In the genomic region with DNA sequence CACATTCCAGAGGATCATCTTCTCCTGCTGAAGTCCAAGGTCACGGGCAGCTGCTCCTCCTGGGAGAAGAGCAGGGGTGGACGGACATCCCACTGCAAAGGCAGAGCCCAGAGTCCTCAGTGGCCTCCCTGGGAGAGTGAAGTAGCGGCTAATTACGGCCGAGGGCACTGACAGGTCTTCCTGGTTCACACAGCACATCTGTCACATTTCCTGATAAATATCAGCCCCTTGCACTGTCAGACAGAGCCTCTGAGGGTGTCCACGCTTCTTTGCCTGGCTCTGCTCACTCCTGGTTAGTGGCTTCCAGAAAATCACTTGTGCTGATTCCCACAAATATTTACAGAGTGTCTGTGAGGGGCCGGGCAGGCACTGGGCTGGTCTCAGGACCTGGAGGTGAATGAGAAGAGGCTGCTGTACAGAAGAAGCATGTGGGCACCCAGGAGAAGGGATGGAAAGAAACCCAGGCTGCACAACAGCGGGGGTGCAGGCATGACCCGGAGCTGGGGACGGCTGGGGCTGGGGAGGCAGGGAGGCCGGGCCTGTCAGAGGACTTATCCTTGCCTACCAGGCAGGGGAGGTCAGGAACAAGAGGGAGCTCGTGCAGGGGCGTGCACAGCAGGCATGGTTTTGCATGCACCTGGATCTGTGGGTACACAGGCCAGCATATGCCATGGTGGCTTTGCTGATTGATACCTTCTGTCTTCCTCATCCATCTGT, we compare ENCODE assay signal across 28 cellular contexts.
DNase-seq lines count a peak whose midpoint lies in the region; ATAC-seq and TF ChIP-seq lines count a peak whose summit lies in the region.
"Had no signal": no experiment of that assay in that cellular context is flagged by ENCODE, and none has a peak within 500 bp of the region (broad histone marks: within the 10 kb centered on the region; RNA-seq: fewer than 3 reads in every experiment).

No MANE protein-coding gene starts in this region.

- H3K4me1 ChIP-seq in H9 (ENCODE audit: insufficient read depth, low read length) (no peaks in the 10 kb centered on the region; the same call in 1 of the 2 replicates), neuronal stem cell (ENCODE audit: control insufficient read depth in 2 of 2, insufficient read depth in 1 of 2, low read depth in 1 of 2, low read length in 2 of 2) (peaks cover 7 to 12% of the 10 kb centered on the region in 2 donors)
- H3K4me1 ChIP-seq: SJCRH30 had no signal

- peaks cover 13% of the 10 kb centered on the region for H3K23me2 ChIP-seq in H9 (ENCODE audit: insufficient read length, low read depth, low read length, poor library complexity, severe bottlenecking)

- H3K4ac ChIP-seq in H9 (ENCODE audit: low read depth, low read length), result no peak overlapping the region
- no peak overlapping the region for H3K4ac ChIP-seq in neuronal stem cell (ENCODE audit: low read length)

- H3K18ac ChIP-seq in H9 (ENCODE audit: insufficient read length, low read depth, low read length), result peak overlapping the region; percentile 19
- H3K18ac ChIP-seq in neuronal stem cell (ENCODE audit: low read length), result peak overlapping the region; percentile 81

- H2AK5ac ChIP-seq in H9 (ENCODE audit: insufficient read length, low read length) (no peak overlapping the region), neuronal stem cell (ENCODE audit: low read depth, low read length) (peak overlapping the region; percentile 39)

- peaks cover 14 to 37% (median 18%) of the 10 kb centered on the region in 3 experiments for H3K36me3 Mint-ChIP-seq in H9 (ENCODE audit: insufficient read depth in 1 of 3, low read depth in 3 of 3)
- H3K36me3 Mint-ChIP-seq: CD14-positive monocyte, IgD-negative memory B cell, mesothelial cell of epicardium had no signal

- no peak overlapping the region for H3K4me2 ChIP-seq in H9 (ENCODE audit: insufficient read depth, insufficient read length, low read length)
- no peak overlapping the region for H3K4me2 ChIP-seq in neuronal stem cell (ENCODE audit: insufficient read depth, low read length, poor library complexity, severe bottlenecking)

- H4K8ac ChIP-seq in H9 (replicated peaks; ENCODE audit: insufficient read length, low read depth, low read length), result no peak overlapping the region
- H4K8ac ChIP-seq in neuronal stem cell (ENCODE audit: low read depth, low read length), result no peak overlapping the region

- no peak overlapping the region; a peak in 1 of 5 replicates for H3K4me3 Mint-ChIP-seq in H9
- H3K4me3 Mint-ChIP-seq: activated CD4-positive, alpha-beta memory T cell treated with anti-CD3 and anti-CD28 coated beads for 36 hours; activated naive CD8-positive, alpha-beta T cell; CD14-positive monocyte; mesothelial cell of epicardium; T-cell had no signal

- H3K27ac Mint-ChIP-seq in H9, result no peak overlapping the region; a peak in 1 of 7 replicates
- H3K27ac Mint-ChIP-seq: activated CD4-positive, alpha-beta memory T cell treated with anti-CD3 and anti-CD28 coated beads for 36 hours; activated naive CD8-positive, alpha-beta T cell; IgD-negative memory B cell; mesothelial cell of epicardium; T-cell had no signal

- H4K91ac ChIP-seq in H9 (ENCODE audit: insufficient read length, low read depth, low read length) (no peak overlapping the region), neuronal stem cell (ENCODE audit: low read depth, low read length, poor library complexity) (no peak overlapping the region)

- no peak overlapping the region; the same call in 1 of the 2 replicates for H3K14ac ChIP-seq in H9 (ENCODE audit: insufficient read depth, low read length)
- H3K14ac ChIP-seq in neuronal stem cell (ENCODE audit: low read length), result no peak overlapping the region

- no peaks in the 10 kb centered on the region for H3K36me3 ChIP-seq in neuronal stem cell (replicated peaks in 1 of 2; ENCODE audit: control insufficient read depth in 2 of 2, insufficient read depth in 2 of 2, low read length in 2 of 2)
- H3K36me3 ChIP-seq: left ventricle myocardium inferior, SJCRH30, tibial nerve had no signal

- H2BK12ac ChIP-seq in H9 (ENCODE audit: insufficient read length, low read depth, low read length) (no peak overlapping the region), neuronal stem cell (ENCODE audit: low read length) (no peak overlapping the region)

- H3K9me3 ChIP-seq in H9 (ENCODE audit: control insufficient read depth, low read depth, low read length) (peaks cover 15% of the 10 kb centered on the region), neuronal stem cell (replicated peaks in 1 of 2; ENCODE audit: control insufficient read depth in 2 of 2, insufficient read depth in 1 of 2, low read depth in 1 of 2, low read length in 2 of 2) (peaks cover 7 to 19% of the 10 kb centered on the region in 2 donors)

- 0 out of 2 replicates have a peak, but pooled peaks cover 3% of the 10 kb centered on the region for H3K27me3 ChIP-seq in H9 (ENCODE audit: insufficient read depth, low read length)
- H3K27me3 ChIP-seq in neuronal stem cell (ENCODE audit: control insufficient read depth in 3 of 3, insufficient read depth in 3 of 3, low read depth in 1 of 3, low read length in 3 of 3), result peaks cover 0 to 46% (median 6%) of the 10 kb centered on the region in 3 experiments

- H3K9ac ChIP-seq in H9 (ENCODE audit: extremely low read depth, insufficient read length, low read length) (no peak overlapping the region), neuronal stem cell (ENCODE audit: low read depth, low read length, poor library complexity) (no peak overlapping the region)

- H3K79me1 ChIP-seq in H9 (ENCODE audit: insufficient read depth, low read depth, low read length, poor library complexity, severe bottlenecking) (no peaks in the 10 kb centered on the region), neuronal stem cell (ENCODE audit: low read depth, low read length) (no peaks in the 10 kb centered on the region)

- H2BK20ac ChIP-seq in H9 (ENCODE audit: low read depth, low read length, poor library complexity, severe bottlenecking), result no peak overlapping the region

- no peak overlapping the region for H3T11ph ChIP-seq in H9 (ENCODE audit: low read length)

- H2BK120ac ChIP-seq in H9 (ENCODE audit: low read depth, low read length, poor library complexity, severe bottlenecking) (no peak overlapping the region), neuronal stem cell (ENCODE audit: low read depth, low read length) (no peak overlapping the region)

- H2AFZ ChIP-seq in H9 (ENCODE audit: low read length), result no peak overlapping the region
- no peak overlapping the region for H2AFZ ChIP-seq in neuronal stem cell (ENCODE audit: low read length)

- H3K4me3 ChIP-seq in neuronal stem cell (ENCODE audit: low read length in 2 of 2), result no peak overlapping the region
- H3K4me3 ChIP-seq: left ventricle myocardium inferior, SJCRH30, tibial nerve had no signal

- H3K27ac ChIP-seq in H9 (ENCODE audit: insufficient read length, low read depth, low read length) (no peak overlapping the region), neuronal stem cell (replicated peaks; ENCODE audit: low read length) (no peak overlapping the region)
- H3K27ac ChIP-seq: 22Rv1, left ventricle myocardium inferior, SJCRH30, tibial nerve had no signal

- H2BK15ac ChIP-seq in H9 (ENCODE audit: low read depth, low read length), result no peak overlapping the region
- H2BK15ac ChIP-seq in neuronal stem cell (ENCODE audit: low read length), result peak overlapping the region; percentile 70

- H3K4me1 Mint-ChIP-seq in H9, result peaks cover 41 to 44% of the 10 kb centered on the region in 2 experiments
- H3K4me1 Mint-ChIP-seq: CD14-positive monocyte, IgD-negative memory B cell had no signal

- ATAC-seq in GM18520 (IDR thresholded peaks at IDR 0.05; ENCODE audit: unreplicated experiment) (no peak), GM19395 (IDR thresholded peaks at IDR 0.05; ENCODE audit: unreplicated experiment) (no peak)
- ATAC-seq: T-cell had no signal

- peak overlapping the region; percentile 64 for H2BK5ac ChIP-seq in H9 (ENCODE audit: insufficient read length, low read length)
- H2BK5ac ChIP-seq in neuronal stem cell (ENCODE audit: low read length), result no peak overlapping the region

- H3K23ac ChIP-seq in H9 (ENCODE audit: insufficient read length, low read depth, low read length) (no peak overlapping the region), neuronal stem cell (ENCODE audit: low read depth, low read length, poor library complexity) (peak overlapping the region; percentile 70)

- no peak overlapping the region for H3K56ac ChIP-seq in H9 (ENCODE audit: insufficient read length, low read depth, low read length)

- DNase-seq in DMS 273 (lab: John Stamatoyannopoulos, UW; ENCODE audit: unreplicated experiment) (peak; percentile 32), DMS 273 treated with DMSO at 0.1 percent for 48 hours (lab: John Stamatoyannopoulos, UW) (no peak), H9 (peak; percentile 24), ecto neural progenitor cell (ENCODE audit: low spot score) (peak; percentile 44), neuronal stem cell (ENCODE audit: low spot score) (no peak), T-helper 1 cell (no peak)
- DNase-seq: activated CD4-positive, alpha-beta memory T cell treated with anti-CD3 and anti-CD28 coated beads for 36 hours; activated CD4-positive, CD25-positive, alpha-beta regulatory T cell; activated T-cell treated with anti-CD3 and anti-CD28 coated beads for 4 hours; anterior cingulate cortex; DMS79 treated with DMSO at 0.1 percent for 48 hours; effector CD8-positive, alpha-beta T cell; GDM1; left ventricle myocardium inferior; MV-4-11; NCI-H1436; NCI-H2081; SJCRH30; stimulated activated CD4-positive, alpha-beta T cell treated with anti-CD3 and anti-CD28 coated beads, Interleukin-4, amount 100 ng/mL, for 24 hours had no signal

- peaks cover 37% of the 10 kb centered on the region in 2 experiments for H3K9me3 Mint-ChIP-seq in H9

- no CpG with 5 or more reads among the region's 13 CpGs for WGBS in H9 (ENCODE audit: extremely low coverage, insufficient read length, low lambda C conversion rate)
- no CpG with 5 or more reads among the region's 13 CpGs for WGBS in neuronal stem cell (ENCODE audit: extremely low coverage in 2 of 2, insufficient read length in 2 of 2, insufficient replicate concordance in 1 of 2), 2 donors

- no peaks in the 10 kb centered on the region for H4K20me1 ChIP-seq in H9 (ENCODE audit: control insufficient read depth, insufficient read depth, insufficient read length)

- H3K79me2 ChIP-seq in H9 (ENCODE audit: insufficient read depth, low read length), result no peaks in the 10 kb centered on the region

- no peak overlapping the region for H4K5ac ChIP-seq in H9 (ENCODE audit: insufficient read length, low read depth, low read length)

- TF ChIP-seq CTCF in H9 (conservative IDR thresholded peaks at IDR 0.05), result no peak

- peaks cover 67% of the 10 kb centered on the region for H3K27me3 Mint-ChIP-seq in H9 (ENCODE audit: low read depth)
- H3K27me3 Mint-ChIP-seq: activated naive CD8-positive, alpha-beta T cell had no signal

Comparison
In these comparisons a context has a peak if more than half of its experiments do, and no peak if none do; other contexts are left out.
1. DNase-seq: peak in DMS 273 (single experiment), H9 (single experiment) and ecto neural progenitor cell (single experiment); none in DMS 273 treated with DMSO at 0.1 percent for 48 hours (single experiment), neuronal stem cell (single experiment) and T-helper 1 cell (0 of 5).